ENCODE assay signal across 2 cellular contexts in the genomic region with DNA sequence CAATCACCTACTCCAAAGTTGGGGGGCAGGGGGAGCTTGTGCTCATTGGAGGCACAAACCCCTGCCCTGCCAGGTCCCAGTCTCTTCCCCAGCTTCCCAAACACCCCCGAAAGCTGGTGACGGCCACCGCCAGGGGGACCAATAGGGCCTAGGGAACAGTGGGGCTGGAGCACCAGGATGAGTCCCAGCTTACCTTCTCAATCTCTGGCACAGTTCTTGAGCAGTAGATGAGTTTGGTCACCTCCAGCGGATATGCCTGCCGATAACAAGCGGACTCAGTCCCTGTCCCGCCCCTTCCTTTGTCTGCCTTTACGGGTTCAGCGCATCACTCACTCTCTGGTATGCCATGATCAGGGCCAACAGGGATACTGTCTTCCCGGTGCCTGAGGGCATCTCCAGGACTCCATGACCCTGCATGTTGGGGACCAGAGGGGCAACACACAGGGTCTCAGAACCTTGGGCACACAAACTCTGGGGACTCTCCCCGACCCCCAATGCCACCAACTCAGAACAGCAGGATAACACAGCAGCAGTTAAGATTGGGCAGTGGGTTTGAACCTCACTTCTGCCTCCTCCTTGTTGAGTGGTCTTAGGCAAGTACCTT.
TF ChIP-seq lines count a peak whose summit lies in the region.

No MANE protein-coding gene starts in this region.

TF ChIP-seq in IMR-90, 13 proteins besides CTCF, POLR2A, EP300 and RAD21:
- no peak for TF ChIP-seq MAZ (IDR thresholded peaks at IDR 0.05; ENCODE audit: borderline replicate concordance, low read depth, low read length)
- no peak for TF ChIP-seq CEBPB (IDR thresholded peaks at IDR 0.05; ENCODE audit: low read depth, low read length)

TF ChIP-seq in neural cell, 6 proteins besides CTCF, POLR2A, EP300 and RAD21:
- TF ChIP-seq SMC3 (conservative IDR thresholded peaks at IDR 0.05; ENCODE audit: poor library complexity) (no peak), POLR2AphosphoS5 (IDR thresholded peaks at IDR 0.05) (no peak), EZH2 (IDR thresholded peaks at IDR 0.05; ENCODE audit: borderline replicate concordance, insufficient read depth, low read length, poor library complexity, severe bottlenecking) (no peak), TAF1 (IDR thresholded peaks at IDR 0.05; ENCODE audit: low read depth) (no peak), MXI1 (conservative IDR thresholded peaks at IDR 0.05; ENCODE audit: poor library complexity, severe bottlenecking) (no peak)
- TF ChIP-seq, protein P1, sequence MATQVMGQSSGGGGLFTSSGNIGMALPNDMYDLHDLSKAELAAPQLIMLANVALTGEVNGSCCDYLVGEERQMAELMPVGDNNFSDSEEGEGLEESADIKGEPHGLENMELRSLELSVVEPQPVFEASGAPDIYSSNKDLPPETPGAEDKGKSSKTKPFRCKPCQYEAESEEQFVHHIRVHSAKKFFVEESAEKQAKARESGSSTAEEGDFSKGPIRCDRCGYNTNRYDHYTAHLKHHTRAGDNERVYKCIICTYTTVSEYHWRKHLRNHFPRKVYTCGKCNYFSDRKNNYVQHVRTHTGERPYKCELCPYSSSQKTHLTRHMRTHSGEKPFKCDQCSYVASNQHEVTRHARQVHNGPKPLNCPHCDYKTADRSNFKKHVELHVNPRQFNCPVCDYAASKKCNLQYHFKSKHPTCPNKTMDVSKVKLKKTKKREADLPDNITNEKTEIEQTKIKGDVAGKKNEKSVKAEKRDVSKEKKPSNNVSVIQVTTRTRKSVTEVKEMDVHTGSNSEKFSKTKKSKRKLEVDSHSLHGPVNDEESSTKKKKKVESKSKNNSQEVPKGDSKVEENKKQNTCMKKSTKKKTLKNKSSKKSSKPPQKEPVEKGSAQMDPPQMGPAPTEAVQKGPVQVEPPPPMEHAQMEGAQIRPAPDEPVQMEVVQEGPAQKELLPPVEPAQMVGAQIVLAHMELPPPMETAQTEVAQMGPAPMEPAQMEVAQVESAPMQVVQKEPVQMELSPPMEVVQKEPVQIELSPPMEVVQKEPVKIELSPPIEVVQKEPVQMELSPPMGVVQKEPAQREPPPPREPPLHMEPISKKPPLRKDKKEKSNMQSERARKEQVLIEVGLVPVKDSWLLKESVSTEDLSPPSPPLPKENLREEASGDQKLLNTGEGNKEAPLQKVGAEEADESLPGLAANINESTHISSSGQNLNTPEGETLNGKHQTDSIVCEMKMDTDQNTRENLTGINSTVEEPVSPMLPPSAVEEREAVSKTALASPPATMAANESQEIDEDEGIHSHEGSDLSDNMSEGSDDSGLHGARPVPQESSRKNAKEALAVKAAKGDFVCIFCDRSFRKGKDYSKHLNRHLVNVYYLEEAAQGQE (IDR thresholded peaks at IDR 0.05; ENCODE audit: borderline replicate concordance): no peak
